1 cellular context compared by ENCODE assay signal in the genomic region with DNA sequence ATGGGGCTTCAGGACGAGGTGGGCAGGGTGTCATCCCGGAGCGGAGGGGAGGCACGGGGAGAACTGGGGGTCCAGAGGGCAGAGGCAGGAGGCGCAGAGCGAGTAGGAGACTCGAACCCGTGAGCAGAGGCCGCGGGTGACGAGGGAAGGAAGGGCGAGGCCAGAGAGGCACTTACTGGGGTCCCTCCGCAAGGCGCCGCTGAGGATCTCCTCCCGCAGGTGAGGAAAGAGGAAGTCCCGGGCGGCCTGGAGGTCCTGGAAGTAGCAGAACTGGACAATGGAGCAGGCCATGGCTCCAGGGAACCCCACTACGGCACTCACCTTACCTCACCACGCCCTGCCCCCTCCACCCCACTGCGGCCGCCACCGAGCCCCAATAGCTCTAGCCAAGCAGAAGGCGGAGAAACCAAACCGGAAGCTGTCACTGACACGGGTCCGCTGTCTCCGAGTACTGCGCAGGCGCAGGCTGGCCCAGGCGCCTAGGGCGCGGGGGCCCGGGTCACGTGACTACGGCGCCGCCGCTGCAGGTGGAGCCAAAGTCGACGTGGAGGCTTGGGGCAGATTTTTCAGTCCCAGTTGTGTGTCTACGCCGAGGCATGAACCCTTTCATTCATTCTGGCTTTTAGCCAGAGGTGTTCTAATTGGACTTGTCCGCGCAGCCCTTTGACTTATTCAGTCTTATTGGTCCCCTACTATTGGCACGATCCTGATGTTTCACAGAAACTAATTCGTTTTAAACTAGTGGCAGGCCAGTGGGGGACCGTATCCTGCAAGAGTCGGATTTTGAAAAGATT.
A peak's percentile ranks its signal among the peaks of the same experiment; 100 is the strongest.
TF ChIP-seq lines count a peak whose summit lies in the region.

A gene with protein sequence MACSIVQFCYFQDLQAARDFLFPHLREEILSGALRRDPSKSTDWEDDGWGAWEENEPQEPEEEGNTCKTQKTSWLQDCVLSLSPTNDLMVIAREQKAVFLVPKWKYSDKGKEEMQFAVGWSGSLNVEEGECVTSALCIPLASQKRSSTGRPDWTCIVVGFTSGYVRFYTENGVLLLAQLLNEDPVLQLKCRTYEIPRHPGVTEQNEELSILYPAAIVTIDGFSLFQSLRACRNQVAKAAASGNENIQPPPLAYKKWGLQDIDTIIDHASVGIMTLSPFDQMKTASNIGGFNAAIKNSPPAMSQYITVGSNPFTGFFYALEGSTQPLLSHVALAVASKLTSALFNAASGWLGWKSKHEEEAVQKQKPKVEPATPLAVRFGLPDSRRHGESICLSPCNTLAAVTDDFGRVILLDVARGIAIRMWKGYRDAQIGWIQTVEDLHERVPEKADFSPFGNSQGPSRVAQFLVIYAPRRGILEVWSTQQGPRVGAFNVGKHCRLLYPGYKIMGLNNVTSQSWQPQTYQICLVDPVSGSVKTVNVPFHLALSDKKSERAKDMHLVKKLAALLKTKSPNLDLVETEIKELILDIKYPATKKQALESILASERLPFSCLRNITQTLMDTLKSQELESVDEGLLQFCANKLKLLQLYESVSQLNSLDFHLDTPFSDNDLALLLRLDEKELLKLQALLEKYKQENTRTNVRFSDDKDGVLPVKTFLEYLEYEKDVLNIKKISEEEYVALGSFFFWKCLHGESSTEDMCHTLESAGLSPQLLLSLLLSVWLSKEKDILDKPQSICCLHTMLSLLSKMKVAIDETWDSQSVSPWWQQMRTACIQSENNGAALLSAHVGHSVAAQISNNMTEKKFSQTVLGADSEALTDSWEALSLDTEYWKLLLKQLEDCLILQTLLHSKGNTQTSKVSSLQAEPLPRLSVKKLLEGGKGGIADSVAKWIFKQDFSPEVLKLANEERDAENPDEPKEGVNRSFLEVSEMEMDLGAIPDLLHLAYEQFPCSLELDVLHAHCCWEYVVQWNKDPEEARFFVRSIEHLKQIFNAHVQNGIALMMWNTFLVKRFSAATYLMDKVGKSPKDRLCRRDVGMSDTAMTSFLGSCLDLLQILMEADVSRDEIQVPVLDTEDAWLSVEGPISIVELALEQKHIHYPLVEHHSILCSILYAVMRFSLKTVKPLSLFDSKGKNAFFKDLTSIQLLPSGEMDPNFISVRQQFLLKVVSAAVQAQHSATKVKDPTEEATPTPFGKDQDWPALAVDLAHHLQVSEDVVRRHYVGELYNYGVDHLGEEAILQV (N-terminal part only) (minus strand): TSS at position 407 of the 794 bp plus-strand sequence. CDS start 116 bp downstream, at position 291.

TF ChIP-seq in SK-N-SH, 30 proteins besides CTCF, POLR2A, EP300 and RAD21 (continued from another document):
- TF ChIP-seq, protein P1, sequence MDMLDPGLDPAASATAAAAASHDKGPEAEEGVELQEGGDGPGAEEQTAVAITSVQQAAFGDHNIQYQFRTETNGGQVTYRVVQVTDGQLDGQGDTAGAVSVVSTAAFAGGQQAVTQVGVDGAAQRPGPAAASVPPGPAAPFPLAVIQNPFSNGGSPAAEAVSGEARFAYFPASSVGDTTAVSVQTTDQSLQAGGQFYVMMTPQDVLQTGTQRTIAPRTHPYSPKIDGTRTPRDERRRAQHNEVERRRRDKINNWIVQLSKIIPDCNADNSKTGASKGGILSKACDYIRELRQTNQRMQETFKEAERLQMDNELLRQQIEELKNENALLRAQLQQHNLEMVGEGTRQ (IDR thresholded peaks at IDR 0.05; ENCODE audit: borderline replicate concordance, low read depth, low read length): peak; percentile 87
- peak; percentile 84 for TF ChIP-seq NRF1 (IDR thresholded peaks at IDR 0.05; ENCODE audit: low read depth, low read length)
- peak; percentile 79 for TF ChIP-seq TAF1 (IDR thresholded peaks at IDR 0.05; ENCODE audit: borderline replicate concordance, low read depth, low read length)
- TF ChIP-seq GABPA (IDR thresholded peaks at IDR 0.05; ENCODE audit: low read depth): peak; percentile 70
- TF ChIP-seq NFIC (IDR thresholded peaks at IDR 0.05; ENCODE audit: borderline replicate concordance): peak; percentile 59
- TF ChIP-seq, protein P2, sequence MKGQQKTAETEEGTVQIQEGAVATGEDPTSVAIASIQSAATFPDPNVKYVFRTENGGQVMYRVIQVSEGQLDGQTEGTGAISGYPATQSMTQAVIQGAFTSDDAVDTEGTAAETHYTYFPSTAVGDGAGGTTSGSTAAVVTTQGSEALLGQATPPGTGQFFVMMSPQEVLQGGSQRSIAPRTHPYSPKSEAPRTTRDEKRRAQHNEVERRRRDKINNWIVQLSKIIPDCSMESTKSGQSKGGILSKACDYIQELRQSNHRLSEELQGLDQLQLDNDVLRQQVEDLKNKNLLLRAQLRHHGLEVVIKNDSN (IDR thresholded peaks at IDR 0.05; ENCODE audit: borderline replicate concordance, low read depth): peak; percentile 98
- TF ChIP-seq, protein P3, sequence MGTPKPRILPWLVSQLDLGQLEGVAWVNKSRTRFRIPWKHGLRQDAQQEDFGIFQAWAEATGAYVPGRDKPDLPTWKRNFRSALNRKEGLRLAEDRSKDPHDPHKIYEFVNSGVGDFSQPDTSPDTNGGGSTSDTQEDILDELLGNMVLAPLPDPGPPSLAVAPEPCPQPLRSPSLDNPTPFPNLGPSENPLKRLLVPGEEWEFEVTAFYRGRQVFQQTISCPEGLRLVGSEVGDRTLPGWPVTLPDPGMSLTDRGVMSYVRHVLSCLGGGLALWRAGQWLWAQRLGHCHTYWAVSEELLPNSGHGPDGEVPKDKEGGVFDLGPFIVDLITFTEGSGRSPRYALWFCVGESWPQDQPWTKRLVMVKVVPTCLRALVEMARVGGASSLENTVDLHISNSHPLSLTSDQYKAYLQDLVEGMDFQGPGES (IDR thresholded peaks at IDR 0.05; ENCODE audit: low read depth, low read length): no peak
- TF ChIP-seq POLR2AphosphoS5 (IDR thresholded peaks at IDR 0.05; ENCODE audit: low read depth, low read length): peak; percentile 90
- TF ChIP-seq SIN3A (IDR thresholded peaks at IDR 0.05; ENCODE audit: borderline replicate concordance, low read depth, low read length): no peak
